Comparison of ENCODE assay signal across 23 cellular contexts in the genomic region with DNA sequence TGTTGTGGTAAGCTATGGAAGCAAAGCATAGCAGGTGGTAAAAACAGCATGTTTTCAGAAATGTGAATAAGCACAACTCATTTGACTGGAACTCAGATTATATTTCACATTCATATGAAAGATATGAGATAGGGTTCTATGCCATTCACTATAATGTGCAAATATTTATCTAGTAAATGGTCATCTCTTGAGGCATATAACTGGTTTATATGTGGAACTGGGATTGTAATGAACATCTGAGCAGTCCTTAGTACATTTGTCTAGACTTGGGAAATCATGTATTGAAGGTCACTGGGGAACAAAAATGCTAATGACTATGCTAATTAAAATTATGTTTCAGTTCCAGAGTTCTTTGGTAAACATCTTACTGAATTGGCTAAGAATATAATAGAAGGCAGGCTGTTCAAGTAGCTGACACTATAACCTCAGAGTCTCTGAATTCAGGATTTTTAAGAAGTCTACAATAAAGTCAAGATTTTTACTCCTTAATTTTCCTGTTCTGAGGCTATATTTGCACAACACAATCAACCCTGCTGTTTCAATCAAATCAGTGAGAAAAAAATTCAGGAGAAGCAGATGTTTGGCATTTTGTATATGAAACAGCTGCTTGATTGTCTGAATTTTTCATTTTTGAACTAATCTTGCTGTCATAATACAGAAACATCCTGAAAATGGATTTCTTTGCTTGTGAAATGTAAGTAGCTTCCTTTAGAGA.
"Had no signal": no experiment of that assay in that cellular context is flagged by ENCODE, and none has a peak within 500 bp of the region (broad histone marks: within the 10 kb centered on the region; RNA-seq: fewer than 3 reads in every experiment).

No MANE protein-coding gene starts in this region.

- H3K27me3 Mint-ChIP-seq: activated naive CD8-positive, alpha-beta T cell; activated T-cell treated with anti-CD3 and anti-CD28 coated beads, Interleukin-2, amount 50 U/mL, for 24 hours; naive B cell; stimulated activated naive B cell treated with anti-CD40 and anti-IgM and Interleukin-4, amounts not matched to agents 10 μg/mL and 1 μg/mL and 100 μg/mL, for 72 hours had no signal

- H3K4me1 ChIP-seq: sigmoid colon, testis, uterus had no signal

- H3K4me1 Mint-ChIP-seq: endodermal cell; naive B cell; neural crest cell; stimulated activated naive B cell treated with anti-CD40 and anti-IgM and Interleukin-4, amounts not matched to agents 10 μg/mL and 1 μg/mL and 100 μg/mL, for 72 hours had no signal

- H3K36me3 Mint-ChIP-seq: activated naive CD8-positive, alpha-beta T cell; naive B cell; stimulated activated naive B cell treated with anti-CD40 and anti-IgM and Interleukin-4, amounts not matched to agents 10 μg/mL and 1 μg/mL and 100 μg/mL, for 72 hours had no signal

- H3K9me3 ChIP-seq: testis, uterus had no signal

- H3K27me3 ChIP-seq: sigmoid colon, testis, uterus had no signal

- ATAC-seq: stimulated activated naive B cell treated with anti-CD40 and anti-IgM and Interleukin-4, amounts not matched to agents 10 μg/mL and 1 μg/mL and 100 μg/mL, for 72 hours had no signal

- H3K27ac ChIP-seq: sigmoid colon, testis, uterus had no signal

- H3K4me3 ChIP-seq: lung, sigmoid colon, testis, uterus had no signal

- H3K27ac Mint-ChIP-seq: activated naive CD8-positive, alpha-beta T cell; activated T-cell treated with anti-CD3 and anti-CD28 coated beads, Interleukin-2, amount 50 U/mL, for 24 hours; activated T-helper 2 cell treated with anti-CD3 and anti-CD28 coated beads, Interferon-gamma antibody, Interleukin-2, Interleukin-4, amounts not matched to agents 10 μg/mL and 5 μg/mL and 100 μg/mL, durations not matched to agents 14 hours and 24 hours and 36 hours; endodermal cell; naive B cell; stimulated activated naive B cell treated with anti-CD40 and anti-IgM and Interleukin-4, amounts not matched to agents 10 μg/mL and 1 μg/mL and 100 μg/mL, for 72 hours had no signal

- H3K36me3 ChIP-seq: sigmoid colon, uterus had no signal

- DNase-seq: activated CD4-positive, alpha-beta T cell treated with anti-CD3 and anti-CD28 coated beads for 1 hour; activated CD8-positive, alpha-beta memory T cell treated with anti-CD3 and anti-CD28 coated beads, Interleukin-2, amount 50 U/mL, for 4 hours; activated naive CD4-positive, alpha-beta T cell; activated T-cell treated with anti-CD3 and anti-CD28 coated beads, Interleukin-2, amount 50 U/mL, for 24 hours; cortex of kidney; endodermal cell; naive B cell; occipital lobe; posterior cingulate gyrus; sigmoid colon; stimulated activated CD4-positive, alpha-beta T cell treated with anti-CD3 and anti-CD28 coated beads, Interleukin-2, amount 100 ng/mL, for 48 hours; stimulated activated CD8-positive, alpha-beta memory T cell treated with anti-CD3 and anti-CD28 coated beads, Interleukin-4, amount 100 ng/mL, for 48 hours; stimulated activated naive B cell treated with anti-CD40 and anti-IgM and Interleukin-4, amounts not matched to agents 10 μg/mL and 1 μg/mL and 100 μg/mL, for 72 hours; testis; trophoblast cell; uterus had no signal

- H3K4me3 Mint-ChIP-seq: activated naive CD8-positive, alpha-beta T cell; activated T-cell treated with anti-CD3 and anti-CD28 coated beads, Interleukin-2, amount 50 U/mL, for 24 hours; endodermal cell; naive B cell; neural crest cell; stimulated activated naive B cell treated with anti-CD40 and anti-IgM and Interleukin-4, amounts not matched to agents 10 μg/mL and 1 μg/mL and 100 μg/mL, for 72 hours had no signal

- FAIRE-seq: astrocyte, bronchial epithelial cell, keratinocyte had no signal
